Comparison of ENCODE assay signal across 1 cellular context in genomic region chr18:31563778-31564177, GRCh38.
TF ChIP-seq lines count a peak whose summit lies in the region.

No MANE protein-coding gene starts in this region.

TF ChIP-seq in Ishikawa, 13 proteins besides CTCF, POLR2A, EP300 and RAD21 (continued from another document):
- TF ChIP-seq MAX (IDR thresholded peaks at IDR 0.05) (no peak), TCF12 (IDR thresholded peaks at IDR 0.05; ENCODE audit: low read depth) (no peak), YY1 (IDR thresholded peaks at IDR 0.05; ENCODE audit: low read depth) (no peak), CEBPB (IDR thresholded peaks at IDR 0.05) (no peak), TAF1 (IDR thresholded peaks at IDR 0.05; ENCODE audit: low read depth) (no peak), NFIC (IDR thresholded peaks at IDR 0.05) (no peak), REST (IDR thresholded peaks at IDR 0.05; ENCODE audit: low read depth) (no peak), EGR1 (IDR thresholded peaks at IDR 0.05) (no peak), FOXM1 (IDR thresholded peaks at IDR 0.05; ENCODE audit: borderline replicate concordance, low read depth) (no peak), TEAD4 (IDR thresholded peaks at IDR 0.05) (no peak)
TF ChIP-seq in Ishikawa: peak in this region for 0.
